Comparison of ENCODE assay signal across 1 cellular context in the genomic region with DNA sequence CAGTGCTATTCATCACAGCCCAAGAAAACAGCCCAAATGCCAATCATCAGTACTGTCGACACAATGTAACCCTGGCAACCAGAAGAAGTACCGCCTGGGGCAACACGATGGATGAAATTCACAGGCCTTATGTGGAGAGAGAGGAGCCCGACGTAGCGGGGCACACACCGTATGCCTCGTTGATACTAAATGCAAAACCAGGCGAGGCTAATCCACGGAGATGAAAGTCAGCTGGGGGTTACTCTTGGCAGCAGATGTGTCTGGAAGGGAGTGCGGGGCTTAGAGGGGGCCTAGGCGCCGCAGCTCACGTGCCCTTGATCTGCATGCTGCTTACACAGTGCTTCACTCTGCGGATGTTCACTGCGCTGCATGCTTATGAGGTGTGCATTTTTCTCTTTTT.
TF ChIP-seq lines count a peak whose summit lies in the region.

No MANE protein-coding gene starts in this region.

TF ChIP-seq in GM12878, 131 proteins besides CTCF, POLR2A, EP300 and RAD21:
- TF ChIP-seq, protein P1, sequence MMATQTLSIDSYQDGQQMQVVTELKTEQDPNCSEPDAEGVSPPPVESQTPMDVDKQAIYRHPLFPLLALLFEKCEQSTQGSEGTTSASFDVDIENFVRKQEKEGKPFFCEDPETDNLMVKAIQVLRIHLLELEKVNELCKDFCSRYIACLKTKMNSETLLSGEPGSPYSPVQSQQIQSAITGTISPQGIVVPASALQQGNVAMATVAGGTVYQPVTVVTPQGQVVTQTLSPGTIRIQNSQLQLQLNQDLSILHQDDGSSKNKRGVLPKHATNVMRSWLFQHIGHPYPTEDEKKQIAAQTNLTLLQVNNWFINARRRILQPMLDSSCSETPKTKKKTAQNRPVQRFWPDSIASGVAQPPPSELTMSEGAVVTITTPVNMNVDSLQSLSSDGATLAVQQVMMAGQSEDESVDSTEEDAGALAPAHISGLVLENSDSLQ (IDR thresholded peaks at IDR 0.05) = 0 out of 2 replicates have a peak, but pooled peaks have one; percentile 31
- TF ChIP-seq, protein P2, sequence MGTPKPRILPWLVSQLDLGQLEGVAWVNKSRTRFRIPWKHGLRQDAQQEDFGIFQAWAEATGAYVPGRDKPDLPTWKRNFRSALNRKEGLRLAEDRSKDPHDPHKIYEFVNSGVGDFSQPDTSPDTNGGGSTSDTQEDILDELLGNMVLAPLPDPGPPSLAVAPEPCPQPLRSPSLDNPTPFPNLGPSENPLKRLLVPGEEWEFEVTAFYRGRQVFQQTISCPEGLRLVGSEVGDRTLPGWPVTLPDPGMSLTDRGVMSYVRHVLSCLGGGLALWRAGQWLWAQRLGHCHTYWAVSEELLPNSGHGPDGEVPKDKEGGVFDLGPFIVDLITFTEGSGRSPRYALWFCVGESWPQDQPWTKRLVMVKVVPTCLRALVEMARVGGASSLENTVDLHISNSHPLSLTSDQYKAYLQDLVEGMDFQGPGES (IDR thresholded peaks at IDR 0.05) = no peak
